ENCODE assay signal across 26 cellular contexts in the genomic region with DNA sequence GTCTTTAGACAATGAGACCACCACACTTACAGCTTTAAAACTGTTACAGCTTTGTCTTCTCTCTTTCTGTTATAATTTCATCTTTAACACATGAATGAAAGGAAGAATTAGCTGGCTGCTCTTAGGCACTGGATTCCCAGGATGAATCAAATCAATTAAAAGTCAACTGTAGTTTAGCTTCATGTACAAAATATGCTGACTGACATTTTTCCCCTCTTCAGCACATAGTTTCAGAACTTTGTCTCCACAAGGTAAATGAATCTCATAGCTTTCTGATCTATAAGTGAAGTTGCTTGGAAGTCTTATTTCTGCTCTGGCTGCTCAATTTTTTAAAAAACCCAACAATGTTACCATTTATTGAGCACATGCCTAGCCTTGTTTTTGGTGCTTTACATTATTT.
"Had no signal": no experiment of that assay in that cellular context is flagged by ENCODE, and none has a peak within 500 bp of the region (broad histone marks: within the 10 kb centered on the region; RNA-seq: fewer than 3 reads in every experiment).

No MANE protein-coding gene starts in this region.

- DNase-seq: colonic mucosa; cortex of kidney; effector CD8-positive, alpha-beta T cell; effector memory CD8-positive, alpha-beta T cell; endodermal cell; erythroblast; esophagus squamous epithelium; foreskin fibroblast; foreskin melanocyte; gastrocnemius medialis; glutamatergic neuron; head of caudate nucleus; heart right ventricle; hippocampal formation; left cardiac atrium; left lung; left ventricle myocardium superior; lower lobe of right lung; mesenchymal stem cell; mucosa of descending colon; naive B cell had no signal

- H3K4me3 ChIP-seq: colonic mucosa, esophagus squamous epithelium, gastrocnemius medialis, heart right ventricle, left lung, lower lobe of right lung, mucosa of descending colon had no signal

- ATAC-seq: effector memory CD8-positive, alpha-beta T cell; esophagus mucosa; gastrocnemius medialis; heart right ventricle; left cardiac atrium; left lung; left ventricle myocardium superior; lower lobe of right lung; mucosa of descending colon had no signal

- H3K27me3 ChIP-seq: colonic mucosa, esophagus squamous epithelium, gastrocnemius medialis, left lung had no signal

- H3K9me3 ChIP-seq: colonic mucosa, esophagus squamous epithelium, gastrocnemius medialis, heart right ventricle, left lung, lower lobe of right lung, mucosa of descending colon had no signal

- H3K36me3 ChIP-seq: colonic mucosa, esophagus squamous epithelium, gastrocnemius medialis, heart right ventricle, left lung, lower lobe of right lung had no signal

- H3K4me1 ChIP-seq: colonic mucosa, esophagus squamous epithelium, gastrocnemius medialis, heart right ventricle, left lung, lower lobe of right lung had no signal

- FAIRE-seq: endometrium, islet of Langerhans, keratinocyte had no signal

- H3K27ac ChIP-seq: colonic mucosa, epithelial cell of prostate, esophagus squamous epithelium, gastrocnemius medialis, heart right ventricle, left lung, lower lobe of right lung had no signal
